13 cellular contexts compared by ENCODE assay signal in genomic region chr2:9654429-9655100, GRCh38. TPM values are rescaled to one million over a fixed set of nuclear protein-coding genes. Genes with fewer than 3 reads are reported as not detected.
DNase-seq lines count a peak whose midpoint lies in the region; ATAC-seq and TF ChIP-seq lines count a peak whose summit lies in the region.
"Had no signal": no experiment of that assay in that cellular context is flagged by ENCODE, and none has a peak within 500 bp of the region (broad histone marks: within the 10 kb centered on the region; RNA-seq: fewer than 3 reads in every experiment).

No MANE protein-coding gene starts in this region.

- H3K4me2 ChIP-seq in DND-41 (ENCODE audit: insufficient read depth, low read length) = no peak overlapping the region

- peaks cover 33% of the 10 kb centered on the region for H3K4me1 Mint-ChIP-seq in T-helper 17 cell

- H3K36me3 Mint-ChIP-seq in T-helper 17 cell (ENCODE audit: low read depth) = no peaks in the 10 kb centered on the region

- DNase-seq in NCI-H2171 treated with DMSO at 0.1 percent for 48 hours (lab: John Stamatoyannopoulos, UW) (peak; percentile 25), NCI-H2171 (lab: John Stamatoyannopoulos, UW) (no peak), DND-41 (no peak), T-helper 17 cell (no peak), epithelial cell of prostate (ENCODE audit: low read depth, low spot score) (no peak), SK-N-DZ (ENCODE audit: low spot score) (no peak), DMS79 treated with DMSO at 0.1 percent for 48 hours (lab: John Stamatoyannopoulos, UW) (no peak), EL (no peak)
- DNase-seq: naive thymus-derived CD4-positive, alpha-beta T cell; NCI-H187; NCI-H526 had no signal

- H3K9me3 ChIP-seq in DND-41 (ENCODE audit: insufficient read depth, low read length, severe bottlenecking) (no peaks in the 10 kb centered on the region), T-helper 17 cell (ENCODE audit: control insufficient read depth, low read length, poor library complexity, severe bottlenecking) (no peaks in the 10 kb centered on the region)
- H3K9me3 ChIP-seq: thoracic aorta had no signal

- no peak overlapping the region for H2AFZ ChIP-seq in DND-41 (ENCODE audit: low read depth, low read length)

- H3K27me3 Mint-ChIP-seq in T-helper 17 cell = no peaks in the 10 kb centered on the region

- H3K4me3 ChIP-seq in DND-41 (ENCODE audit: low read depth in 1 of 2, low read length in 2 of 2) = no peak overlapping the region
- H3K4me3 ChIP-seq: thoracic aorta had no signal

- no peaks in the 10 kb centered on the region for H3K36me3 ChIP-seq in DND-41 (ENCODE audit: insufficient read depth, low read length)
- H3K36me3 ChIP-seq: thoracic aorta had no signal

- H3K9ac ChIP-seq in DND-41 (ENCODE audit: low read depth, low read length) = no peak overlapping the region

- H3K79me2 ChIP-seq in DND-41 (ENCODE audit: insufficient read depth, low read length) = no peaks in the 10 kb centered on the region

- ATAC-seq in DND-41 (ENCODE audit: insufficient read depth, low read depth) (peak; percentile 29; the same call in 1 of the 3 replicates), T-helper 17 cell (no peak)

- peak overlapping the region; percentile 21 for H3K4me3 Mint-ChIP-seq in T-helper 17 cell

- no peak for TF ChIP-seq CTCF in DND-41 (IDR thresholded peaks at IDR 0.05; ENCODE audit: borderline replicate concordance, extremely low read depth, low read length, poor library complexity, severe bottlenecking)

- no peaks in the 10 kb centered on the region for H3K4me1 ChIP-seq in DND-41 (ENCODE audit: insufficient read depth, low read length)

- H3K27ac Mint-ChIP-seq in T-helper 17 cell = peak overlapping the region; percentile 87

- H3K27ac ChIP-seq in DND-41 (ENCODE audit: low read length) (no peak overlapping the region), epithelial cell of prostate (peak overlapping the region; percentile 89)
- H3K27ac ChIP-seq: HL-60, thoracic aorta had no signal

- H3K27me3 ChIP-seq in DND-41 (ENCODE audit: insufficient read depth, low read length, poor library complexity) = peaks cover 22% of the 10 kb centered on the region

- no peaks in the 10 kb centered on the region for H4K20me1 ChIP-seq in DND-41 (ENCODE audit: insufficient read depth, low read length)

RNA-seq across cellular contexts. Expression of gene YWHAQ, which starts 23.8 kb away (rescaled TPM):
- 100 to 1,000 TPM; 176 to 189 TPM for total RNA-seq in T-helper 17 cell
- polyA plus RNA-seq in SK-N-DZ (2014; cell fraction: cytosol; rRNA removed) = 453 and 489 TPM in 2 replicates
- polyA plus RNA-seq in SK-N-DZ (2014; cell fraction: nucleus; rRNA removed) = 228 and 247 TPM in 2 replicates
